In genomic region chr1:110407260-110408210, GRCh38 we compare ENCODE assay signal across 8 cellular contexts. TPM values are rescaled to one million over a fixed set of nuclear protein-coding genes. Genes with fewer than 3 reads are reported as not detected.
DNase-seq lines count a peak whose midpoint lies in the region; ATAC-seq and TF ChIP-seq lines count a peak whose summit lies in the region.

LAMTOR5 (minus strand) TSS chr1:110407694; CDS start chr1:110407620, 74 bp downstream.

- H3K4me1 ChIP-seq in ovary (ENCODE audit: insufficient read depth), result peaks cover 6% of the 10 kb centered on the region
- H3K4me1 ChIP-seq in thyroid gland, result peaks cover 12 to 18% of the 10 kb centered on the region in 2 donors

- peaks cover 17% of the 10 kb centered on the region for H3K79me2 ChIP-seq in SU-DHL-6 (ENCODE audit: insufficient read depth, low read length)

- TF ChIP-seq POLR2A in ovary (IDR thresholded peaks at IDR 0.05) (peak; percentile 89), thyroid gland (IDR thresholded peaks at IDR 0.05) (peak in 1 of 2 donors; percentile 89)

- H3K4me2 ChIP-seq in SU-DHL-6 (ENCODE audit: low read depth, low read length, poor library complexity, severe bottlenecking), result peak within 1 kb of the TSS; percentile 93

- H3K27me3 ChIP-seq in SU-DHL-6 (ENCODE audit: low read length) (no peaks in the 10 kb centered on the region), ovary (no peaks in the 10 kb centered on the region), thyroid gland (no peaks in the 10 kb centered on the region)

- H3K9me2 ChIP-seq in SU-DHL-6 (replicated peaks; ENCODE audit: insufficient read depth, low read length), result no peaks in the 10 kb centered on the region

- peak within 1 kb of the TSS; percentile 71 for H3K4me3 ChIP-seq in GM12864 (ENCODE audit: low read depth, low read length)
- peak within 1 kb of the TSS; percentile 88 for H3K4me3 ChIP-seq in SU-DHL-6 (ENCODE audit: insufficient read depth, low read length, poor library complexity, severe bottlenecking)
- H3K4me3 ChIP-seq in ovary, result peak within 1 kb of the TSS; percentile 77
- H3K4me3 ChIP-seq in thyroid gland (replicated peaks in 1 of 3), result peak within 1 kb of the TSS; percentile 64 to 90 (median 85)

- H3K9me3 ChIP-seq in SU-DHL-6 (ENCODE audit: insufficient read depth, low read length) (no peaks in the 10 kb centered on the region), ovary (no peaks in the 10 kb centered on the region), thyroid gland (no peaks in the 10 kb centered on the region)

- peaks cover 12% of the 10 kb centered on the region; the same call in 1 of the 2 replicates for H3F3A ChIP-seq in SU-DHL-6 (ENCODE audit: insufficient read depth)

- peaks cover 10% of the 10 kb centered on the region; the same call in 1 of the 2 replicates for H3K36me3 ChIP-seq in SU-DHL-6 (ENCODE audit: low read length)
- no peaks in the 10 kb centered on the region for H3K36me3 ChIP-seq in ovary
- peaks cover 20 to 25% of the 10 kb centered on the region in 2 donors for H3K36me3 ChIP-seq in thyroid gland

- peak; percentile 93 for ATAC-seq in HG02610 (IDR thresholded peaks at IDR 0.05; ENCODE audit: unreplicated experiment)
- peak; percentile 96 for ATAC-seq in Right ventricle myocardium inferior

- intact Hi-C loops in Right ventricle myocardium inferior (cut with DNase I) (loop anchor here (1.0 to 5.0 kb wide), 2 partner anchors 68 to 200 kb away; partner anchors contain the start of gene RBM15), ovary (cut with DNase I) (loop anchor here in 2 of 4 donors (2.0 to 10.0 kb wide), 2 partner anchors 69 to 193 kb away; partner anchors contain the start of genes RBM15 (in 2 of the 2) and KCNC4 (in 1 of the 2)), thyroid gland (cut with DNase I) (loop anchor here (2.0 to 10.0 kb wide), 4 partner anchors 53 to 373 kb away; partner anchors contain the start of gene STRIP1)

- no peaks in the 10 kb centered on the region for H4K20me1 ChIP-seq in SU-DHL-6 (ENCODE audit: low read depth, low read length)

- peak within 1 kb of the TSS; percentile 72 for H3K9ac ChIP-seq in SU-DHL-6 (ENCODE audit: low read length)

- DNase-seq in GM12864 (ENCODE audit: low read depth), result peak; percentile 87
- peak; percentile 88 for DNase-seq in NCI-H1105 (lab: John Stamatoyannopoulos, UW)
- DNase-seq in activated naive CD8-positive, alpha-beta T cell treated with anti-CD3 and anti-CD28 coated beads, Interleukin-2, amount 50 U/mL, for 16 hours (ENCODE audit: low read depth, low spot score), result peak; percentile 79
- DNase-seq in Right ventricle myocardium inferior (ENCODE audit: missing footprints), result peak; percentile 97
- DNase-seq in ovary, result peak; percentile 90 to 94 (median 93)
- peak; percentile 92 to 94 for DNase-seq in thyroid gland

- no peak for TF ChIP-seq CTCF in GM12864 (IDR thresholded peaks at IDR 0.05; ENCODE audit: low read depth, low read length, missing control alignments)
- no peak for TF ChIP-seq CTCF in SU-DHL-6 (IDR thresholded peaks at IDR 0.05; ENCODE audit: insufficient read depth, low read length, poor library complexity, severe bottlenecking)
- TF ChIP-seq CTCF in ovary (IDR thresholded peaks at IDR 0.05), result peak in 2 of 3 donors; percentile 33 to 49
- peak in 2 of 6 experiments; percentile 8 to 26 for TF ChIP-seq CTCF in thyroid gland (IDR thresholded peaks at IDR 0.05)

- 1% methylated on average over 76 of the region's 76 CpGs for WGBS in ovary, 3 donors
- WGBS in thyroid gland, 2 donors, result 1 to 2% methylated on average over 31 to 40 of the region's 76 CpGs

- TF ChIP-seq EP300 in ovary (IDR thresholded peaks at IDR 0.05), result peak; percentile 62

- peak within 1 kb of the TSS; percentile 33 for H3K27ac ChIP-seq in SU-DHL-6 (ENCODE audit: low read depth, low read length)
- H3K27ac ChIP-seq in ovary, result peak within 1 kb of the TSS; percentile 85 to 87
- H3K27ac ChIP-seq in thyroid gland, result peak within 1 kb of the TSS; percentile 76 to 95 (median 94)

- H2AFZ ChIP-seq in SU-DHL-6 (ENCODE audit: low read depth, low read length, severe bottlenecking), result peak within 1 kb of the TSS; percentile 98

RNA-seq across cellular contexts. Expression of gene LAMTOR5, which starts in this region (rescaled TPM):
- total RNA-seq in Right ventricle myocardium inferior (261 TPM), ovary (100 to 1,000 TPM; 103 to 129 (median 122) TPM), thyroid gland (100 to 1,000 TPM in 1 of 4 donors, 10 to 100 TPM in 3; 46.1 to 119 (median 80.2) TPM)
- 100 to 1,000 TPM; 184 to 265 TPM for polyA plus RNA-seq in ovary

Comparison
In these comparisons a context has a peak if more than half of its experiments do, and no peak if none do; other contexts are left out.
1. Peak in every context shown above with its lines: DNase-seq, ATAC-seq, H3K4me3 ChIP-seq and H3K27ac ChIP-seq.
2. CTCF ChIP-seq: peak in ovary (2 of 3); none in GM12864 (single experiment) and SU-DHL-6 (single experiment).
3. H3K27ac ChIP-seq: peak in every context shown above with its lines; median percentile 94 in thyroid gland; 86 in ovary; 33 in SU-DHL-6.